In the genomic region with DNA sequence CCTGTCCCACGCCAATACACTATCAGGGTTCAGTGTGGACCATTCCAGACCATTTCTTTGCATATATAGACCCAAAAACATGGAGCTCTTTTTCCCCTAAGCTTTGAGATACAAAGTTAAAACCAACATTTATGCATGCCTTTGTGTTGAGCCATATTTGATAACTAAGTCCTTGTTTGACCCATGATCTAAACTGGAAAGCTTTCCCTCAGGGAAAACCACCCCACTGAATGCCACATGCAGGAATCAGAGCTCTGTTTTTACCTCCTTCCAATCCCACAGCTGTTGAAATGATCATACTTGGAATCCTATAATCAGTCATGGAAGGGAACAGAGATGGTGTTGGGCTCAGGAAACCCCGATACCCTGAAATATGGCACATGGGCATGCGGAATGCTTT, we compare ENCODE assay signal across 19 cellular contexts. TPM values are rescaled to one million over a fixed set of nuclear protein-coding genes. Genes with fewer than 3 reads are reported as not detected.
DNase-seq lines count a peak whose midpoint lies in the region; ATAC-seq and TF ChIP-seq lines count a peak whose summit lies in the region.
"Had no signal": no experiment of that assay in that cellular context is flagged by ENCODE, and none has a peak within 500 bp of the region (broad histone marks: within the 10 kb centered on the region; RNA-seq: fewer than 3 reads in every experiment).

No MANE protein-coding gene starts in this region.

- no peak for TF ChIP-seq CTCF in heart right ventricle (IDR thresholded peaks at IDR 0.05)
- no peak for TF ChIP-seq CTCF in tibial artery (IDR thresholded peaks at IDR 0.05)

- no peaks in the 10 kb centered on the region for H3K36me3 ChIP-seq in heart right ventricle
- no peaks in the 10 kb centered on the region for H3K36me3 ChIP-seq in tibial artery
- H3K36me3 ChIP-seq: esophagus squamous epithelium, left lung had no signal

- peaks cover 0 to 3% (median 0%) of the 10 kb centered on the region in 7 donors for H3K27me3 ChIP-seq in heart right ventricle
- H3K27me3 ChIP-seq in tibial artery: no peaks in the 10 kb centered on the region
- H3K27me3 ChIP-seq: esophagus squamous epithelium, left lung had no signal

- H3K9me3 ChIP-seq in heart right ventricle: no peaks in the 10 kb centered on the region
- no peaks in the 10 kb centered on the region for H3K9me3 ChIP-seq in tibial artery
- H3K9me3 ChIP-seq: esophagus squamous epithelium, left lung had no signal

- DNase-seq in heart right ventricle (no peak), Right ventricle myocardium superior (no peak), amniotic stem cell (lab: John Stamatoyannopoulos, UW) (peak; percentile 8), foreskin melanocyte (peak; percentile 70), tibial artery (no peak)
- DNase-seq: activated CD8-positive, alpha-beta memory T cell treated with anti-CD3 and anti-CD28 coated beads, Interleukin-2, amount 10 ng/mL, durations not matched to agents 7 days and 5 days; activated gamma-delta T cell; CD4-positive, CD25-positive, alpha-beta regulatory T cell; DMS79 treated with DMSO at 0.1 percent for 48 hours; esophagus squamous epithelium; left lung; NCI-H1436 treated with DMSO at 0.1 percent for 48 hours; stimulated activated CD4-positive, alpha-beta T cell treated with anti-CD3 and anti-CD28 coated beads, Interleukin-12 subunit alpha, Interleukin-12 subunit beta, amount 100 ng/mL, for 4 hours; stimulated activated naive CD4-positive, alpha-beta T cell treated with Interleukin-2 at 50 U/mL for 16 hours; T-helper 9 cell had no signal

- intact Hi-C loops in heart right ventricle (cut with DNase I): no loop called here
- intact Hi-C loops in Right ventricle myocardium superior (cut with DNase I): no loop called here
- intact Hi-C loops in tibial artery (cut with DNase I; ENCODE audit: low total_unique reads): no loop called here

- H3K4me3 ChIP-seq in heart right ventricle: no peak overlapping the region
- no peak overlapping the region for H3K4me3 ChIP-seq in tibial artery
- H3K4me3 ChIP-seq: esophagus squamous epithelium, GM23338, left lung had no signal

- H3K4me1 ChIP-seq in heart right ventricle: peaks cover 0 to 9% (median 0%) of the 10 kb centered on the region in 9 donors
- H3K4me1 ChIP-seq in tibial artery: peaks cover 0 to 16% (median 2%) of the 10 kb centered on the region in 4 donors
- H3K4me1 ChIP-seq: esophagus squamous epithelium, left lung had no signal

- 85 to 93% methylated on average over 3 of the region's 3 CpGs for WGBS in heart right ventricle, 2 donors

- H3K27ac ChIP-seq in heart right ventricle (peak overlapping the region in 1 of 10 donors; percentile 31), tibial artery (peak overlapping the region; percentile 45 to 71)
- H3K27ac ChIP-seq: esophagus squamous epithelium, left lung had no signal

- ATAC-seq in heart right ventricle (peak in 6 of 8 donors; percentile 25 to 88 (median 60)), Right ventricle myocardium superior (ENCODE audit: poor library complexity) (no peak), GM18907 (IDR thresholded peaks at IDR 0.05; ENCODE audit: unreplicated experiment) (no peak), SK-N-SH treated with all-trans-retinoic acid at 6 μM for 48 hours (no peak), HG03280 (IDR thresholded peaks at IDR 0.05; ENCODE audit: unreplicated experiment) (no peak)
- ATAC-seq: activated CD8-positive, alpha-beta memory T cell treated with anti-CD3 and anti-CD28 coated beads, Interleukin-2, amount 10 ng/mL, durations not matched to agents 7 days and 5 days; GM23338; left lung had no signal

TF ChIP-seq in SK-N-SH treated with all-trans-retinoic acid at 6 μM for 48 hours, 23 proteins besides CTCF, POLR2A, EP300 and RAD21:
- TF ChIP-seq ZNF70 (CRISPR knock-in tag; IDR thresholded peaks at IDR 0.05) (no peak), ZNF565 (CRISPR knock-in tag; conservative IDR thresholded peaks at IDR 0.05; ENCODE audit: low read depth) (no peak)

RNA-seq across cellular contexts. Expression of a gene that starts 14.8 kb away (rescaled TPM):
- 1 to 10 TPM in 7 of 10 donors, under 1 TPM in 3; 0.53 to 2.7 (median 1.5) TPM for total RNA-seq in heart right ventricle
- polyA plus RNA-seq in heart right ventricle: 1 to 10 TPM; 3.2 to 4.1 TPM
- total RNA-seq in Right ventricle myocardium superior: 1.9 TPM

Comparison
In these comparisons a context has a peak if more than half of its experiments do, and no peak if none do; other contexts are left out.
1. ATAC-seq: peak in heart right ventricle (6 of 8); none in Right ventricle myocardium superior (single experiment), GM18907 (single experiment), SK-N-SH treated with all-trans-retinoic acid at 6 μM for 48 hours (single experiment) and HG03280 (single experiment).
2. DNase-seq: peak in amniotic stem cell (single experiment) and foreskin melanocyte (single experiment); none in heart right ventricle (0 of 2), Right ventricle myocardium superior (single experiment) and tibial artery (0 of 2).